Comparison of ENCODE assay signal across 9 cellular contexts in the genomic region with DNA sequence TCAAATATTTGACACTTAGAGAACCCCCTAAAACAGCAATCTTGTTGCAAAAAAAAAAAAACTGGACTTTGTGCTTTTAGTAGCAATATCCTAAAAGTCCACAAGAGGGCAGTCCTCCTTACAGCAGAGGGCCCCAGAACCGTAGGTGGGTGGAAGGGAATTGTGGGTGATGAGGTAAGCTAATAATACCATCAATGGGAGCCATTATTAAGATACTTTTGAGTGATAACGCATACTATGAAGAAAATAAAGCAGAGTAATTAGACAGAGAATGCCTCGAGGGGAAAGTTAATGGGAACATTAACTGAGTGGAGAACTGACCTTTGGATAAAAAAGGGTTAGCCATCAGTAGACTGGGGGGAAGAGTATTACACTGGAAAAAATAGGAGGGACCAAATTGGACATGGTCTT.
A peak's percentile ranks its signal among the peaks of the same experiment; 100 is the strongest.
DNase-seq lines count a peak whose midpoint lies in the region; ATAC-seq and TF ChIP-seq lines count a peak whose summit lies in the region.
"Had no signal": no experiment of that assay in that cellular context is flagged by ENCODE, and none has a peak within 500 bp of the region (broad histone marks: within the 10 kb centered on the region; RNA-seq: fewer than 3 reads in every experiment).

No MANE protein-coding gene starts in this region.

- no peaks in the 10 kb centered on the region for H4K20me1 ChIP-seq in fibroblast of lung (ENCODE audit: control insufficient read depth, extremely low read depth, insufficient read depth, low read length)

- no peaks in the 10 kb centered on the region for H3K79me2 ChIP-seq in fibroblast of lung (ENCODE audit: control insufficient read depth, insufficient read depth, low read length)

- POLR2A ChIA-PET in Caco-2 (lab: Charles Lee) = no interaction called here

- H3K4me3 Mint-ChIP-seq in Caco-2 (ENCODE audit: unreplicated experiment) (no peak overlapping the region), progenitor cell of endocrine pancreas (ENCODE audit: low read depth) (no peak overlapping the region)
- H3K4me3 Mint-ChIP-seq in stimulated activated effector memory CD8-positive, alpha-beta T cell treated with anti-CD3 and anti-CD28 coated beads, Interleukin-12 subunit alpha, Interleukin-12 subunit beta, amount 100 ng/mL, for 72 hours = no peak overlapping the region
- H3K4me3 Mint-ChIP-seq: T-helper 1 cell treated with Interleukin-12 subunit alpha and Interleukin-12 subunit beta and Interleukin-4 antibody, amounts not matched to agents 30 μg/mL and 1 μg/mL, for 36 hours had no signal

- H3K4me1 ChIP-seq in Caco-2 (no peaks in the 10 kb centered on the region), fibroblast of lung (ENCODE audit: control insufficient read depth, extremely low read depth, insufficient read depth, low read length) (no peaks in the 10 kb centered on the region)

- H3K27me3 Mint-ChIP-seq in Caco-2 (ENCODE audit: insufficient read depth, unreplicated experiment) (no peaks in the 10 kb centered on the region), progenitor cell of endocrine pancreas (peaks cover 5% of the 10 kb centered on the region)

- H3K9me3 ChIP-seq in Caco-2 = 0 out of 2 replicates have a peak, but pooled peaks cover 4% of the 10 kb centered on the region
- no peaks in the 10 kb centered on the region for H3K9me3 ChIP-seq in fibroblast of lung (ENCODE audit: control insufficient read depth, insufficient read depth, low read depth, low read length)

- H3K9me3 Mint-ChIP-seq in Caco-2 (ENCODE audit: unreplicated experiment) = peaks cover 8% of the 10 kb centered on the region
- H3K9me3 Mint-ChIP-seq in progenitor cell of endocrine pancreas (ENCODE audit: low read depth) = peaks cover 5% of the 10 kb centered on the region
- peaks cover 4% of the 10 kb centered on the region for H3K9me3 Mint-ChIP-seq in stimulated activated effector memory CD8-positive, alpha-beta T cell treated with anti-CD3 and anti-CD28 coated beads, Interleukin-12 subunit alpha, Interleukin-12 subunit beta, amount 100 ng/mL, for 72 hours
- H3K9me3 Mint-ChIP-seq: T-helper 1 cell treated with Interleukin-12 subunit alpha and Interleukin-12 subunit beta and Interleukin-4 antibody, amounts not matched to agents 30 μg/mL and 1 μg/mL, for 36 hours had no signal

- no TSS peak for BruUV-seq in Caco-2 (replicated peaks; lab: Mats Ljungman, UMichigan)

- CTCF ChIA-PET in Caco-2 (lab: Charles Lee) = interaction anchor here (0.7 to 1.0 kb wide), 3 partner anchors 232 to 376 kb away, joined by 4 to 10 read pairs (median 4); no protein-coding TSS in a partner anchor

- ATAC-seq in GM19043 (IDR thresholded peaks at IDR 0.05; ENCODE audit: low read depth, unreplicated experiment) = peak; percentile 78
- peak; percentile 83 for ATAC-seq in HG03175 (IDR thresholded peaks at IDR 0.05; ENCODE audit: unreplicated experiment)
- no peak for ATAC-seq in stimulated activated effector memory CD8-positive, alpha-beta T cell treated with anti-CD3 and anti-CD28 coated beads, Interleukin-12 subunit alpha, Interleukin-12 subunit beta, amount 100 ng/mL, for 72 hours

- H3K27ac Mint-ChIP-seq in Caco-2 (ENCODE audit: unreplicated experiment) (no peak overlapping the region), progenitor cell of endocrine pancreas (no peak overlapping the region)
- no peak overlapping the region for H3K27ac Mint-ChIP-seq in stimulated activated effector memory CD8-positive, alpha-beta T cell treated with anti-CD3 and anti-CD28 coated beads, Interleukin-12 subunit alpha, Interleukin-12 subunit beta, amount 100 ng/mL, for 72 hours
- H3K27ac Mint-ChIP-seq: T-helper 1 cell treated with Interleukin-12 subunit alpha and Interleukin-12 subunit beta and Interleukin-4 antibody, amounts not matched to agents 30 μg/mL and 1 μg/mL, for 36 hours had no signal

- no peak overlapping the region for H3K4me2 ChIP-seq in fibroblast of lung (ENCODE audit: extremely low read depth, insufficient read depth, low read length)

- intact Hi-C loops in Caco-2 (cut with micrococcal nuclease; ENCODE audit: unreplicated experiment) = loop anchor here (1.0 to 2.0 kb wide), 6 partner anchors 99 to 418 kb away; no protein-coding TSS in a partner anchor

- peaks cover 6% of the 10 kb centered on the region for H3K4me1 Mint-ChIP-seq in Caco-2 (ENCODE audit: low read depth, unreplicated experiment)
- no peaks in the 10 kb centered on the region for H3K4me1 Mint-ChIP-seq in progenitor cell of endocrine pancreas (ENCODE audit: low read depth)
- no peaks in the 10 kb centered on the region for H3K4me1 Mint-ChIP-seq in stimulated activated effector memory CD8-positive, alpha-beta T cell treated with anti-CD3 and anti-CD28 coated beads, Interleukin-12 subunit alpha, Interleukin-12 subunit beta, amount 100 ng/mL, for 72 hours

- H3K9ac ChIP-seq in fibroblast of lung (ENCODE audit: insufficient read depth, low read length) = no peak overlapping the region

- H3K36me3 ChIP-seq in Caco-2 (ENCODE audit: control insufficient read depth, insufficient read depth, low read length) (no peaks in the 10 kb centered on the region), fibroblast of lung (ENCODE audit: control insufficient read depth, insufficient read depth, low read length) (no peaks in the 10 kb centered on the region)

- H3K27me3 ChIP-seq in Caco-2 (replicated peaks; ENCODE audit: control insufficient read depth, insufficient read depth, low read length) = no peaks in the 10 kb centered on the region
- no peaks in the 10 kb centered on the region for H3K27me3 ChIP-seq in fibroblast of lung (ENCODE audit: control insufficient read depth, insufficient read depth, low read length)

- no peak overlapping the region for H3K27ac ChIP-seq in fibroblast of lung (ENCODE audit: insufficient read depth, low read length)

- no peaks in the 10 kb centered on the region for H3K36me3 Mint-ChIP-seq in Caco-2 (ENCODE audit: insufficient read depth, unreplicated experiment)
- peaks cover 3% of the 10 kb centered on the region for H3K36me3 Mint-ChIP-seq in progenitor cell of endocrine pancreas (ENCODE audit: insufficient read depth)
- no peaks in the 10 kb centered on the region for H3K36me3 Mint-ChIP-seq in stimulated activated effector memory CD8-positive, alpha-beta T cell treated with anti-CD3 and anti-CD28 coated beads, Interleukin-12 subunit alpha, Interleukin-12 subunit beta, amount 100 ng/mL, for 72 hours

- TF ChIP-seq CTCF in Caco-2 (IDR thresholded peaks at IDR 0.05; ENCODE audit: insufficient read depth in 1 of 2, low read depth in 1 of 2, low read length in 1 of 2, severe bottlenecking in 1 of 2, unreplicated experiment in 1 of 2) (peak; percentile 67 to 76), fibroblast of lung (conservative IDR thresholded peaks at IDR 0.05 in 1 of 2, IDR thresholded peaks at IDR 0.05 in 1 of 2; ENCODE audit: low read depth in 1 of 2, low read length in 2 of 2) (peak; percentile 78 to 81), progenitor cell of endocrine pancreas (IDR thresholded peaks at IDR 0.05; ENCODE audit: unreplicated experiment) (peak; percentile 70)

- H2AFZ ChIP-seq in fibroblast of lung (ENCODE audit: low read length) = no peak overlapping the region

- DNase-seq in Caco-2 = peak in 1 of 2 experiments; percentile 53
- peak; percentile 43 for DNase-seq in RPMI8226
- DNase-seq in fibroblast of lung (ENCODE audit: low read depth in 2 of 2) = peak; percentile 46 to 64
- no peak for DNase-seq in progenitor cell of endocrine pancreas (ENCODE audit: low spot score, unreplicated experiment)
- no peak for DNase-seq in NOMO-1 treated with dmso at 0.1 percent for 144 hours (lab: John Stamatoyannopoulos, UW; ENCODE audit: unreplicated experiment)
- no peak for DNase-seq in stimulated activated effector memory CD8-positive, alpha-beta T cell treated with anti-CD3 and anti-CD28 coated beads, Interleukin-12 subunit alpha, Interleukin-12 subunit beta, amount 100 ng/mL, for 72 hours (ENCODE audit: low spot score in 2 of 2)

- no peak overlapping the region for H3K4me3 ChIP-seq in Caco-2 (ENCODE audit: low read depth, low read length)
- H3K4me3 ChIP-seq in fibroblast of lung (replicated peaks in 1 of 4; ENCODE audit: control extremely low read depth in 1 of 4, insufficient read depth in 1 of 4, low read depth in 3 of 4, low read length in 4 of 4) = no peak overlapping the region

Comparison
In these comparisons a context has a peak if more than half of its experiments do, and no peak if none do; other contexts are left out.
1. DNase-seq: peak in RPMI8226 (single experiment) and fibroblast of lung (2 of 2); none in progenitor cell of endocrine pancreas (single experiment), NOMO-1 treated with dmso at 0.1 percent for 144 hours (single experiment) and stimulated activated effector memory CD8-positive, alpha-beta T cell treated with anti-CD3 and anti-CD28 coated beads, Interleukin-12 subunit alpha, Interleukin-12 subunit beta, amount 100 ng/mL, for 72 hours (0 of 2).
2. Peak in every context shown above with its lines, with median percentiles within 50 percentile points of each other: CTCF ChIP-seq.